Comparison of ENCODE assay signal across 9 cellular contexts in genomic region chr13:46369506-46370268, GRCh38. TPM values are rescaled to one million over a fixed set of nuclear protein-coding genes. Genes with fewer than 3 reads are reported as not detected.
DNase-seq lines count a peak whose midpoint lies in the region; ATAC-seq, FAIRE-seq and TF ChIP-seq lines count a peak whose summit lies in the region.
"Had no signal": no experiment of that assay in that cellular context is flagged by ENCODE, and none has a peak within 500 bp of the region (broad histone marks: within the 10 kb centered on the region; RNA-seq: fewer than 3 reads in every experiment).

No MANE protein-coding gene starts in this region.

- peak; percentile 69 for ATAC-seq in HG02763 (IDR thresholded peaks at IDR 0.05; ENCODE audit: unreplicated experiment)

- DNase-seq in GM18507 (ENCODE audit: extremely low spot score, insufficient read length, low read depth) (no peak), astrocyte of the cerebellum (ENCODE audit: low read depth) (peak; percentile 71), osteoblast (ENCODE audit: insufficient read length, low spot score, missing footprints) (peak; percentile 82), SIG-M5 treated with dmso at 0.1 percent for 504 hours (lab: John Stamatoyannopoulos, UW; ENCODE audit: unreplicated experiment) (no peak), posterior cingulate gyrus (no peak), HTR-8/SVneo (ENCODE audit: insufficient read length, low spot score) (no peak)
- no peak for DNase-seq in stimulated activated naive CD4-positive, alpha-beta T cell (lab: John Stamatoyannopoulos, UW)
- DNase-seq: effector CD8-positive, alpha-beta T cell had no signal

- H3K4me2 ChIP-seq in osteoblast (ENCODE audit: insufficient read depth, low read length), result peak overlapping the region; percentile 57

- TF ChIP-seq CTCF in astrocyte of the cerebellum (IDR thresholded peaks at IDR 0.05; ENCODE audit: low read depth, low read length, missing control alignments) (no peak), osteoblast (IDR thresholded peaks at IDR 0.05; ENCODE audit: extremely low read depth, low read depth, low read length) (no peak)

- H3K36me3 ChIP-seq in osteoblast (ENCODE audit: insufficient read depth, low read length), result no peaks in the 10 kb centered on the region

- no peaks in the 10 kb centered on the region for H3K27me3 ChIP-seq in osteoblast (ENCODE audit: insufficient read depth, low read length)

- H3K4me1 ChIP-seq in osteoblast (ENCODE audit: insufficient read depth, low read length), result peaks cover 33% of the 10 kb centered on the region

- in situ Hi-C loops in astrocyte of the cerebellum (cut with HindIII; ENCODE audit: low sequenced_read_pairs), result no loop called here

- intact Hi-C loops in posterior cingulate gyrus (cut with DNase I), result no loop called here

- H2AFZ ChIP-seq in osteoblast (ENCODE audit: low read length), result peak overlapping the region; percentile 74

- FAIRE-seq in GM18507 (lab: Jason Lieb, UNC) (peak; percentile 44), HTR-8/SVneo (lab: Jason Lieb, UNC) (no peak)

- H3K4me3 ChIP-seq in astrocyte of the cerebellum (ENCODE audit: low read depth, low read length) (no peak overlapping the region), osteoblast (ENCODE audit: insufficient read depth, low read length) (no peak overlapping the region)

- no peaks in the 10 kb centered on the region for H3K79me2 ChIP-seq in osteoblast (ENCODE audit: insufficient read depth, low read length)

- no peaks in the 10 kb centered on the region for H3K9me3 ChIP-seq in osteoblast (ENCODE audit: low read depth, low read length)

- H3K27ac ChIP-seq in osteoblast (ENCODE audit: low read depth, low read length), result peak overlapping the region; percentile 76

- no peaks in the 10 kb centered on the region for H4K20me1 ChIP-seq in osteoblast (ENCODE audit: insufficient read depth, low read length)

RNA-seq across cellular contexts. Expression of gene RUBCNL, which starts 17.4 kb away (rescaled TPM):
- total RNA-seq in osteoblast, result 6.5 and 7.4 TPM in 2 replicates

Comparison
In these comparisons a context has a peak if more than half of its experiments do, and no peak if none do; other contexts are left out.
1. DNase-seq: peak in astrocyte of the cerebellum (single experiment) and osteoblast (single experiment); none in GM18507 (single experiment), stimulated activated naive CD4-positive, alpha-beta T cell (0 of 6), SIG-M5 treated with dmso at 0.1 percent for 504 hours (single experiment), posterior cingulate gyrus (0 of 10) and HTR-8/SVneo (single experiment).